27 cellular contexts compared by ENCODE assay signal in genomic region chr18:26002375-26002774, GRCh38.
DNase-seq lines count a peak whose midpoint lies in the region; ATAC-seq and TF ChIP-seq lines count a peak whose summit lies in the region.
"Had no signal": no experiment of that assay in that cellular context is flagged by ENCODE, and none has a peak within 500 bp of the region (broad histone marks: within the 10 kb centered on the region; RNA-seq: fewer than 3 reads in every experiment).

No MANE protein-coding gene starts in this region.

- peaks cover 9 to 12% of the 10 kb centered on the region in 2 donors for H3K9me3 Mint-ChIP-seq in stimulated activated naive B cell treated with anti-CD40 and anti-IgM and Interleukin-4, amounts not matched to agents 10 μg/mL and 1 μg/mL and 100 μg/mL, for 72 hours
- peaks cover 3% of the 10 kb centered on the region for H3K9me3 Mint-ChIP-seq in neural progenitor cell

- H3K4me1 Mint-ChIP-seq in stimulated activated naive B cell treated with anti-CD40 and anti-IgM and Interleukin-4, amounts not matched to agents 10 μg/mL and 1 μg/mL and 100 μg/mL, for 72 hours: no peaks in the 10 kb centered on the region
- peaks cover 3% of the 10 kb centered on the region for H3K4me1 Mint-ChIP-seq in neural progenitor cell
- H3K4me1 Mint-ChIP-seq: activated CD4-positive, alpha-beta T cell treated with anti-CD3 and anti-CD28 coated beads for 36 hours; T-helper 17 cell had no signal

- ATAC-seq in GM21619 (IDR thresholded peaks at IDR 0.05; ENCODE audit: unreplicated experiment) (peak; percentile 62), HG03571 (IDR thresholded peaks at IDR 0.05; ENCODE audit: unreplicated experiment) (peak; percentile 65)
- no peak for ATAC-seq in stimulated activated naive B cell treated with anti-CD40 and anti-IgM and Interleukin-4, amounts not matched to agents 10 μg/mL and 1 μg/mL and 100 μg/mL, for 72 hours (replicated peaks)
- ATAC-seq: activated CD4-positive, alpha-beta T cell treated with anti-CD3 and anti-CD28 coated beads for 36 hours; activated CD8-positive, alpha-beta T cell treated with anti-CD3 and anti-CD28 coated beads, Interleukin-2, amount 10 ng/mL, durations not matched to agents 7 days and 5 days; activated naive CD4-positive, alpha-beta T cell treated with anti-CD3 and anti-CD28 coated beads, Interleukin-2, amount 50 U/mL, for 72 hours; left lobe of liver; sciatic nerve; T-helper 17 cell had no signal

- H3K4me3 ChIP-seq in cardiac fibroblast (replicated peaks in 1 of 2; ENCODE audit: low read depth in 2 of 2, low read length in 2 of 2) (no peak overlapping the region), neural progenitor cell (no peak overlapping the region)
- H3K4me3 ChIP-seq: SK-N-MC had no signal

- no peaks in the 10 kb centered on the region for H3K27me3 Mint-ChIP-seq in stimulated activated naive B cell treated with anti-CD40 and anti-IgM and Interleukin-4, amounts not matched to agents 10 μg/mL and 1 μg/mL and 100 μg/mL, for 72 hours
- peaks cover 3% of the 10 kb centered on the region for H3K27me3 Mint-ChIP-seq in neural progenitor cell (ENCODE audit: insufficient read depth, low read depth)
- H3K27me3 Mint-ChIP-seq: activated CD4-positive, alpha-beta T cell treated with anti-CD3 and anti-CD28 coated beads for 36 hours; IgD-negative memory B cell; T-helper 17 cell had no signal

- H3K79me2 ChIP-seq in neural progenitor cell (ENCODE audit: low read depth): no peaks in the 10 kb centered on the region

- DNase-seq in cardiac fibroblast (ENCODE audit: low read depth in 2 of 2) (peak; percentile 27 to 29), neural progenitor cell (ENCODE audit: low spot score) (no peak), SW480 (ENCODE audit: low spot score) (no peak)
- DNase-seq in stimulated activated naive B cell treated with anti-CD40 and anti-IgM and Interleukin-4, amounts not matched to agents 10 μg/mL and 1 μg/mL and 100 μg/mL, for 72 hours: no peak
- DNase-seq in stimulated activated CD4-positive, alpha-beta T cell treated with anti-CD3 and anti-CD28 coated beads, Interleukin-12 subunit alpha, Interleukin-12 subunit beta, amount 100 ng/mL, for 4 hours: no peak
- DNase-seq: activated CD4-positive, alpha-beta T cell treated with anti-CD3 and anti-CD28 coated beads for 36 hours; activated CD8-positive, alpha-beta T cell treated with anti-CD3 and anti-CD28 coated beads, Interleukin-2, amount 10 ng/mL, durations not matched to agents 7 days and 5 days; activated T-cell treated with anti-CD3 and anti-CD28 coated beads for 4 hours; aorta; C1 segment of cervical spinal cord; COR-L47; H7; NCI-H1092 treated with DMSO at 0.1 percent for 48 hours; NCI-H187 treated with DMSO at 0.1 percent for 48 hours; NCI-H226; NCI-H82; stimulated activated CD4-positive, alpha-beta T cell treated with anti-CD3 and anti-CD28 coated beads, Interleukin-15, amount 100 ng/mL, for 24 hours; stimulated activated naive CD4-positive, alpha-beta T cell; T-helper 17 cell had no signal

- no peaks in the 10 kb centered on the region for H3K27me3 ChIP-seq in neural progenitor cell
- H3K27me3 ChIP-seq: neutrophil had no signal

- peaks cover 10 to 14% of the 10 kb centered on the region in 2 donors for H3K36me3 Mint-ChIP-seq in stimulated activated naive B cell treated with anti-CD40 and anti-IgM and Interleukin-4, amounts not matched to agents 10 μg/mL and 1 μg/mL and 100 μg/mL, for 72 hours
- H3K36me3 Mint-ChIP-seq in neural progenitor cell: peaks cover 2% of the 10 kb centered on the region
- H3K36me3 Mint-ChIP-seq: activated naive CD4-positive, alpha-beta T cell treated with anti-CD3 and anti-CD28 coated beads, Interleukin-2, amount 50 U/mL, for 72 hours had no signal

- no peaks in the 10 kb centered on the region for H4K20me1 ChIP-seq in neural progenitor cell (ENCODE audit: low read depth)

- no peaks in the 10 kb centered on the region for H3F3A ChIP-seq in neural progenitor cell (ENCODE audit: low read depth)

- H3K4me3 Mint-ChIP-seq in stimulated activated naive B cell treated with anti-CD40 and anti-IgM and Interleukin-4, amounts not matched to agents 10 μg/mL and 1 μg/mL and 100 μg/mL, for 72 hours: no peak overlapping the region
- no peak overlapping the region for H3K4me3 Mint-ChIP-seq in neural progenitor cell
- H3K4me3 Mint-ChIP-seq: activated CD4-positive, alpha-beta T cell treated with anti-CD3 and anti-CD28 coated beads for 36 hours; activated CD8-positive, alpha-beta T cell treated with anti-CD3 and anti-CD28 coated beads, Interleukin-2, amount 10 ng/mL, durations not matched to agents 7 days and 5 days; IgD-negative memory B cell; T-helper 17 cell had no signal

- no peaks in the 10 kb centered on the region for H3K4me1 ChIP-seq in neural progenitor cell

- H3K36me3 ChIP-seq in neural progenitor cell: no peaks in the 10 kb centered on the region
- H3K36me3 ChIP-seq: neutrophil had no signal

- no peak overlapping the region for H3K27ac ChIP-seq in neural progenitor cell
- H3K27ac ChIP-seq: neutrophil had no signal

- H3K4me2 ChIP-seq in neural progenitor cell: no peak overlapping the region

- no peak overlapping the region for H2AFZ ChIP-seq in neural progenitor cell (replicated peaks)

- TF ChIP-seq CTCF in cardiac fibroblast (IDR thresholded peaks at IDR 0.05; ENCODE audit: low read depth, low read length) (no peak), neural progenitor cell (IDR thresholded peaks at IDR 0.05) (no peak)

- no peaks in the 10 kb centered on the region for H3K9me3 ChIP-seq in neural progenitor cell (ENCODE audit: low read depth)
- H3K9me3 ChIP-seq: neutrophil had no signal

- no peak overlapping the region for H3K27ac Mint-ChIP-seq in stimulated activated naive B cell treated with anti-CD40 and anti-IgM and Interleukin-4, amounts not matched to agents 10 μg/mL and 1 μg/mL and 100 μg/mL, for 72 hours
- no peak overlapping the region for H3K27ac Mint-ChIP-seq in neural progenitor cell
- H3K27ac Mint-ChIP-seq: activated CD4-positive, alpha-beta T cell treated with anti-CD3 and anti-CD28 coated beads for 36 hours; activated CD8-positive, alpha-beta T cell treated with anti-CD3 and anti-CD28 coated beads, Interleukin-2, amount 10 ng/mL, durations not matched to agents 7 days and 5 days; activated naive CD4-positive, alpha-beta T cell treated with anti-CD3 and anti-CD28 coated beads, Interleukin-2, amount 50 U/mL, for 72 hours; IgD-negative memory B cell; T-helper 17 cell had no signal

- H3K9ac ChIP-seq in neural progenitor cell: no peak overlapping the region

Comparison
In these comparisons a context has a peak if more than half of its experiments do, and no peak if none do; other contexts are left out.
1. ATAC-seq: peak in GM21619 (single experiment) and HG03571 (single experiment); none in stimulated activated naive B cell treated with anti-CD40 and anti-IgM and Interleukin-4, amounts not matched to agents 10 μg/mL and 1 μg/mL and 100 μg/mL, for 72 hours (0 of 2).
2. DNase-seq: peak in cardiac fibroblast (2 of 2); none in stimulated activated naive B cell treated with anti-CD40 and anti-IgM and Interleukin-4, amounts not matched to agents 10 μg/mL and 1 μg/mL and 100 μg/mL, for 72 hours (single experiment), neural progenitor cell (single experiment), stimulated activated CD4-positive, alpha-beta T cell treated with anti-CD3 and anti-CD28 coated beads, Interleukin-12 subunit alpha, Interleukin-12 subunit beta, amount 100 ng/mL, for 4 hours (single experiment) and SW480 (single experiment).